ENCODE assay signal across 1 cellular context in genomic region chr6:127420558-127420957, GRCh38.
TF ChIP-seq lines count a peak whose summit lies in the region.

No MANE protein-coding gene starts in this region.

TF ChIP-seq in K562, 482 proteins besides CTCF, POLR2A, EP300 and RAD21 (continued from another document and continues in another):
- no peak for TF ChIP-seq ZFP30 (CRISPR knock-in tag; IDR thresholded peaks at IDR 0.05; ENCODE audit: borderline replicate concordance)
- 0 out of 3 replicates have a peak, but pooled peaks of 1 of the 2 experiments have one; percentile 42 for TF ChIP-seq CBX3 (IDR thresholded peaks at IDR 0.05; ENCODE audit: borderline replicate concordance in 1 of 2, low read length in 2 of 2)
- no peak for TF ChIP-seq NONO (IDR thresholded peaks at IDR 0.05; ENCODE audit: low read depth in 2 of 2, low read length in 1 of 2)
- TF ChIP-seq C11orf30 (IDR thresholded peaks at IDR 0.05; ENCODE audit: low read depth), result peak; percentile 36; the same call in 1 of the 2 replicates
- no peak for TF ChIP-seq HDAC2 (IDR thresholded peaks at IDR 0.05)
- TF ChIP-seq ZBTB7A (IDR thresholded peaks at IDR 0.05; ENCODE audit: borderline replicate concordance, control insufficient read depth, low read depth, low read length), result no peak
- no peak for TF ChIP-seq E2F4 (CRISPR knock-in tag; IDR thresholded peaks at IDR 0.05; ENCODE audit: low read depth)
- no peak for TF ChIP-seq ZKSCAN3 (CRISPR knock-in tag; IDR thresholded peaks at IDR 0.05)
- TF ChIP-seq ZBTB1 (CRISPR knock-in tag; IDR thresholded peaks at IDR 0.05; ENCODE audit: borderline replicate concordance, low read depth), result no peak
- TF ChIP-seq, protein P1, sequence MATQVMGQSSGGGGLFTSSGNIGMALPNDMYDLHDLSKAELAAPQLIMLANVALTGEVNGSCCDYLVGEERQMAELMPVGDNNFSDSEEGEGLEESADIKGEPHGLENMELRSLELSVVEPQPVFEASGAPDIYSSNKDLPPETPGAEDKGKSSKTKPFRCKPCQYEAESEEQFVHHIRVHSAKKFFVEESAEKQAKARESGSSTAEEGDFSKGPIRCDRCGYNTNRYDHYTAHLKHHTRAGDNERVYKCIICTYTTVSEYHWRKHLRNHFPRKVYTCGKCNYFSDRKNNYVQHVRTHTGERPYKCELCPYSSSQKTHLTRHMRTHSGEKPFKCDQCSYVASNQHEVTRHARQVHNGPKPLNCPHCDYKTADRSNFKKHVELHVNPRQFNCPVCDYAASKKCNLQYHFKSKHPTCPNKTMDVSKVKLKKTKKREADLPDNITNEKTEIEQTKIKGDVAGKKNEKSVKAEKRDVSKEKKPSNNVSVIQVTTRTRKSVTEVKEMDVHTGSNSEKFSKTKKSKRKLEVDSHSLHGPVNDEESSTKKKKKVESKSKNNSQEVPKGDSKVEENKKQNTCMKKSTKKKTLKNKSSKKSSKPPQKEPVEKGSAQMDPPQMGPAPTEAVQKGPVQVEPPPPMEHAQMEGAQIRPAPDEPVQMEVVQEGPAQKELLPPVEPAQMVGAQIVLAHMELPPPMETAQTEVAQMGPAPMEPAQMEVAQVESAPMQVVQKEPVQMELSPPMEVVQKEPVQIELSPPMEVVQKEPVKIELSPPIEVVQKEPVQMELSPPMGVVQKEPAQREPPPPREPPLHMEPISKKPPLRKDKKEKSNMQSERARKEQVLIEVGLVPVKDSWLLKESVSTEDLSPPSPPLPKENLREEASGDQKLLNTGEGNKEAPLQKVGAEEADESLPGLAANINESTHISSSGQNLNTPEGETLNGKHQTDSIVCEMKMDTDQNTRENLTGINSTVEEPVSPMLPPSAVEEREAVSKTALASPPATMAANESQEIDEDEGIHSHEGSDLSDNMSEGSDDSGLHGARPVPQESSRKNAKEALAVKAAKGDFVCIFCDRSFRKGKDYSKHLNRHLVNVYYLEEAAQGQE (CRISPR knock-in tag; IDR thresholded peaks at IDR 0.05; ENCODE audit: low read depth), result no peak
- no peak for TF ChIP-seq HNRNPL (IDR thresholded peaks at IDR 0.05; ENCODE audit: low read depth, low read length)
- TF ChIP-seq ZBTB34 (CRISPR knock-in tag; IDR thresholded peaks at IDR 0.05), result no peak
- no peak for TF ChIP-seq AFF4 (CRISPR knock-in tag; IDR thresholded peaks at IDR 0.05)
- TF ChIP-seq NR1H2 (CRISPR knock-in tag; IDR thresholded peaks at IDR 0.05), result no peak
- no peak for TF ChIP-seq SRSF7 (optimal IDR thresholded peaks at IDR 0.05; ENCODE audit: low read depth, low read length)
- TF ChIP-seq ESRRB (CRISPR knock-in tag; IDR thresholded peaks at IDR 0.05; ENCODE audit: borderline replicate concordance), result no peak
- TF ChIP-seq SMARCE1 (IDR thresholded peaks at IDR 0.05), result no peak
- no peak for TF ChIP-seq ZNF449 (CRISPR knock-in tag; IDR thresholded peaks at IDR 0.05)
- 0 out of 2 replicates have a peak, but pooled peaks have one; percentile 10 for TF ChIP-seq FOXA1 (IDR thresholded peaks at IDR 0.05; ENCODE audit: borderline replicate concordance)
- no peak for TF ChIP-seq ZSCAN32 (CRISPR knock-in tag; IDR thresholded peaks at IDR 0.05)
- TF ChIP-seq WHSC1 (IDR thresholded peaks at IDR 0.05; ENCODE audit: low read length), result no peak
- TF ChIP-seq ZC3H4 (CRISPR knock-in tag; IDR thresholded peaks at IDR 0.05; ENCODE audit: borderline replicate concordance), result no peak
- TF ChIP-seq CREM (IDR thresholded peaks at IDR 0.05; ENCODE audit: low read depth), result peak; percentile 46
- TF ChIP-seq, protein P2, sequence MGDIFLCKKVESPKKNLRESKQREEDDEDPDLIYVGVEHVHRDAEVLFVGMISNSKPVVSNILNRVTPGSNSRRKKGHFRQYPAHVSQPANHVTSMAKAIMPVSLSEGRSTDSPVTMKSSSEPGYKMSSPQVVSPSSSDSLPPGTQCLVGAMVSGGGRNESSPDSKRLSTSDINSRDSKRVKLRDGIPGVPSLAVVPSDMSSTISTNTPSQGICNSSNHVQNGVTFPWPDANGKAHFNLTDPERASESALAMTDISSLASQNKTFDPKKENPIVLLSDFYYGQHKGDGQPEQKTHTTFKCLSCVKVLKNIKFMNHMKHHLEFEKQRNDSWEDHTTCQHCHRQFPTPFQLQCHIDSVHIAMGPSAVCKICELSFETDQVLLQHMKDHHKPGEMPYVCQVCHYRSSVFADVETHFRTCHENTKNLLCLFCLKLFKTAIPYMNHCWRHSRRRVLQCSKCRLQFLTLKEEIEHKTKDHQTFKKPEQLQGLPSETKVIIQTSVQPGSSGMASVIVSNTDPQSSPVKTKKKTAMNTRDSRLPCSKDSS (IDR thresholded peaks at IDR 0.05; ENCODE audit: low read depth, partially characterized antibody), result no peak
- no peak for TF ChIP-seq KLF1 (tag; IDR thresholded peaks at IDR 0.05)
- no peak for TF ChIP-seq MCM7 (IDR thresholded peaks at IDR 0.05)
- peak; percentile 45; the same call in 1 of the 2 replicates for TF ChIP-seq SMC3 (conservative IDR thresholded peaks at IDR 0.05; ENCODE audit: insufficient read depth, low read depth, low read length)
- peak; percentile 78 for TF ChIP-seq ZFP1 (CRISPR knock-in tag; IDR thresholded peaks at IDR 0.05)
- TF ChIP-seq FOXA3 (CRISPR knock-in tag; conservative IDR thresholded peaks at IDR 0.05 in 1 of 2, IDR thresholded peaks at IDR 0.05 in 1 of 2), result peak; percentile 36 to 85; a peak in 2 of 4 replicates
- no peak for TF ChIP-seq ZNF165 (CRISPR knock-in tag; IDR thresholded peaks at IDR 0.05; ENCODE audit: borderline replicate concordance)
- TF ChIP-seq DEAF1 (CRISPR knock-in tag; IDR thresholded peaks at IDR 0.05), result peak; percentile 40; the same call in 1 of the 2 replicates
- no peak for TF ChIP-seq ZNF146 (CRISPR knock-in tag; IDR thresholded peaks at IDR 0.05; ENCODE audit: unreplicated experiment)
- TF ChIP-seq ZKSCAN8 (CRISPR knock-in tag; IDR thresholded peaks at IDR 0.05), result no peak
- no peak for TF ChIP-seq NFE2L1 (tag; IDR thresholded peaks at IDR 0.05; ENCODE audit: borderline replicate concordance, low read depth)
- TF ChIP-seq BCL6 (CRISPR knock-in tag; IDR thresholded peaks at IDR 0.05), result no peak
- no peak for TF ChIP-seq ZNF75A (CRISPR knock-in tag; IDR thresholded peaks at IDR 0.05)
- TF ChIP-seq CBFA2T3 (IDR thresholded peaks at IDR 0.05), result no peak
- peak; percentile 37; the same call in 1 of the 2 replicates for TF ChIP-seq ZNF316 (IDR thresholded peaks at IDR 0.05)
- peak; percentile 64 for TF ChIP-seq MAFG (tag; conservative IDR thresholded peaks at IDR 0.05)
- TF ChIP-seq RNF2 (IDR thresholded peaks at IDR 0.05), result no peak
- peak; percentile 64 for TF ChIP-seq MAFK (IDR thresholded peaks at IDR 0.05; ENCODE audit: low read length)
- TF ChIP-seq EZH2 (IDR thresholded peaks at IDR 0.05; ENCODE audit: borderline replicate concordance, low read depth, low read length), result no peak
- no peak for TF ChIP-seq ELF4 (CRISPR knock-in tag; IDR thresholded peaks at IDR 0.05)
- no peak for TF ChIP-seq LARP7 (IDR thresholded peaks at IDR 0.05)
- TF ChIP-seq ZNF586 (CRISPR knock-in tag; conservative IDR thresholded peaks at IDR 0.05), result no peak
- TF ChIP-seq CBX5 (IDR thresholded peaks at IDR 0.05; ENCODE audit: borderline replicate concordance, low read depth), result no peak
- no peak for TF ChIP-seq SAFB2 (IDR thresholded peaks at IDR 0.05; ENCODE audit: borderline replicate concordance, low read depth, low read length, severe bottlenecking)
- TF ChIP-seq, protein P3, sequence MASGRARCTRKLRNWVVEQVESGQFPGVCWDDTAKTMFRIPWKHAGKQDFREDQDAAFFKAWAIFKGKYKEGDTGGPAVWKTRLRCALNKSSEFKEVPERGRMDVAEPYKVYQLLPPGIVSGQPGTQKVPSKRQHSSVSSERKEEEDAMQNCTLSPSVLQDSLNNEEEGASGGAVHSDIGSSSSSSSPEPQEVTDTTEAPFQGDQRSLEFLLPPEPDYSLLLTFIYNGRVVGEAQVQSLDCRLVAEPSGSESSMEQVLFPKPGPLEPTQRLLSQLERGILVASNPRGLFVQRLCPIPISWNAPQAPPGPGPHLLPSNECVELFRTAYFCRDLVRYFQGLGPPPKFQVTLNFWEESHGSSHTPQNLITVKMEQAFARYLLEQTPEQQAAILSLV (tag; IDR thresholded peaks at IDR 0.05), result no peak
- TF ChIP-seq CC2D1A (IDR thresholded peaks at IDR 0.05), result 0 out of 2 replicates have a peak, but pooled peaks have one; percentile 35
- 0 out of 2 replicates have a peak, but pooled peaks have one; percentile 17 for TF ChIP-seq SMARCA4 (IDR thresholded peaks at IDR 0.05)
- no peak for TF ChIP-seq NUFIP1 (IDR thresholded peaks at IDR 0.05; ENCODE audit: partially characterized antibody)
- TF ChIP-seq GATAD2A (IDR thresholded peaks at IDR 0.05), result no peak
- TF ChIP-seq, protein P4, sequence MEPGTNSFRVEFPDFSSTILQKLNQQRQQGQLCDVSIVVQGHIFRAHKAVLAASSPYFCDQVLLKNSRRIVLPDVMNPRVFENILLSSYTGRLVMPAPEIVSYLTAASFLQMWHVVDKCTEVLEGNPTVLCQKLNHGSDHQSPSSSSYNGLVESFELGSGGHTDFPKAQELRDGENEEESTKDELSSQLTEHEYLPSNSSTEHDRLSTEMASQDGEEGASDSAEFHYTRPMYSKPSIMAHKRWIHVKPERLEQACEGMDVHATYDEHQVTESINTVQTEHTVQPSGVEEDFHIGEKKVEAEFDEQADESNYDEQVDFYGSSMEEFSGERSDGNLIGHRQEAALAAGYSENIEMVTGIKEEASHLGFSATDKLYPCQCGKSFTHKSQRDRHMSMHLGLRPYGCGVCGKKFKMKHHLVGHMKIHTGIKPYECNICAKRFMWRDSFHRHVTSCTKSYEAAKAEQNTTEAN (CRISPR knock-in tag; IDR thresholded peaks at IDR 0.05), result no peak
- no peak for TF ChIP-seq SNRNP70 (optimal IDR thresholded peaks at IDR 0.05; ENCODE audit: low read depth, low read length)
- TF ChIP-seq ZFP36 (IDR thresholded peaks at IDR 0.05; ENCODE audit: low read depth, low read length, partially characterized antibody), result peak; percentile 28
- TF ChIP-seq JUN (IDR thresholded peaks at IDR 0.05; ENCODE audit: borderline replicate concordance, low read depth, low read length), result 0 out of 2 replicates have a peak, but pooled peaks have one; percentile 54
- no peak for TF ChIP-seq JUN (CRISPR knock-in tag; IDR thresholded peaks at IDR 0.05; ENCODE audit: borderline replicate concordance)
- no peak for TF ChIP-seq TAF7 (tag; IDR thresholded peaks at IDR 0.05)
